In the genomic region with DNA sequence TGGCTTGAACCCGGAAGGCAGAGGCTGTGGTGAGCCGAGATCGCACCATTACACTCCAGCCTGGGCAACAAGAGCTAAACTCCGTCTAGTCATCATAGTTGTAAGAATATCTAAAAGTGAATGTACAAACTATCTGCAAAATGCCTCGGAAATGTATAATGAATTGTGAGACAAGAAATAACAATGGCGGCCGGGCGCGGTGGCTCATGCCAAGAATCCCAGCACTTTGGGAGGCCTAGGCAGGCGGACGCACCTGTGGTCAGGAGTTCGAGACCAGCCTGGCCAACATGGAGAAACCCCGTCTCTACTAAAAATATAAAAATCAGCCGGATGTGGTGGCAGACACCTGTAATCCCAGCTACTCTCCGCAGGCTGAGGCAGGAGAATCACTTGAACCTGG, we compare ENCODE assay signal across 10 cellular contexts.
"Had no signal": no experiment of that assay in that cellular context is flagged by ENCODE, and none has a peak within 500 bp of the region (broad histone marks: within the 10 kb centered on the region; RNA-seq: fewer than 3 reads in every experiment).

No MANE protein-coding gene starts in this region.

- FAIRE-seq: H1, H54 had no signal

- H3K9me3 ChIP-seq: HAP-1 had no signal

- H3K9ac ChIP-seq: GM23248 had no signal

- DNase-seq: GM23248, GOT3, H7, H9, HCEC 1CT, HFFc6 had no signal

- H3K4me1 Mint-ChIP-seq: H9 had no signal

- H3K4me3 Mint-ChIP-seq: H9, HFFc6 had no signal

- H3K9me3 Mint-ChIP-seq: H9, HFFc6 had no signal

- H3K27ac Mint-ChIP-seq: H9, HFFc6 had no signal

- H3K4me3 ChIP-seq: GM23248, HAP-1 had no signal

- H2AFZ ChIP-seq: GM23248 had no signal

- ATAC-seq: HCT116 had no signal

- H3K27ac ChIP-seq: GM23248 had no signal
